1 cellular context compared by ENCODE assay signal in genomic region chr19:52335768-52336116, GRCh38.
TF ChIP-seq lines count a peak whose summit lies in the region.

No MANE protein-coding gene starts in this region.

TF ChIP-seq in GM23338, 12 proteins besides CTCF, POLR2A, EP300 and RAD21 (continued from another document):
- no peak for TF ChIP-seq ZNF462 (CRISPR knock-in tag; IDR thresholded peaks at IDR 0.05)
